ENCODE assay signal across 9 cellular contexts in the genomic region with DNA sequence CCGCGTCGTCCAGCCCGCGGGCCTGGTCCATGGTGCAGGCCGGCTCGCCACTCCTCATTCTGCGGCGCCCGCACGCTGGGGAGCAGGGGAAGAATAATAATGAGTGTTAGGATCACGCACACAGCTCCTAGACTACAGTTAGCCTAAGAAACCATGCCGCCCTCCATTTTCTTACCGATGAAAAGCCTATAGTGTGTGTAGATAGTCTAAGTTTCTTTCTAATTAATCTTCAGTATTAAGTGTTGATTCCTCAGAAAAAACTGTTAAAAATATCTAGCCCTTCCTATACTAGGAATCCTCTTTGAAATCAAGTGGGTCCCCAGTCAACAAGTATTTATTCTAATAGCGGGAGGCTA. TPM values are rescaled to one million over a fixed set of nuclear protein-coding genes. Genes with fewer than 3 reads are reported as not detected.
A peak's percentile ranks its signal among the peaks of the same experiment; 100 is the strongest.
DNase-seq lines count a peak whose midpoint lies in the region; ATAC-seq, FAIRE-seq and TF ChIP-seq lines count a peak whose summit lies in the region.
"Had no signal": no experiment of that assay in that cellular context is flagged by ENCODE, and none has a peak within 500 bp of the region (broad histone marks: within the 10 kb centered on the region; RNA-seq: fewer than 3 reads in every experiment).

No MANE protein-coding gene starts in this region.

- no peak overlapping the region for H3K27ac ChIP-seq in endothelial cell of umbilical vein (ENCODE audit: insufficient read depth, low read depth, low read length)
- H3K27ac ChIP-seq in kidney (ENCODE audit: low read depth in 2 of 2, low read length in 2 of 2): no peak overlapping the region

- no peaks in the 10 kb centered on the region for H3K36me3 ChIP-seq in NT2/D1 (ENCODE audit: insufficient read depth, insufficient read length, low read length)
- H3K36me3 ChIP-seq in endothelial cell of umbilical vein (ENCODE audit: control insufficient read depth in 2 of 2, extremely low read depth in 1 of 2, insufficient read depth in 2 of 2, low read length in 2 of 2): peaks cover 0 to 2% of the 10 kb centered on the region in 2 experiments
- H3K36me3 ChIP-seq in kidney (ENCODE audit: control insufficient read depth in 1 of 2, insufficient read depth in 2 of 2, low read length in 2 of 2): peaks cover 3 to 5% of the 10 kb centered on the region in 2 donors
- no peaks in the 10 kb centered on the region; the same call in none of the 2 replicates for H3K36me3 ChIP-seq in Caco-2 (ENCODE audit: control insufficient read depth, insufficient read depth, low read length)

- H3K4me1 Mint-ChIP-seq in Caco-2 (ENCODE audit: low read depth, unreplicated experiment): peaks cover 15% of the 10 kb centered on the region

- CTCF ChIA-PET in endothelial cell of umbilical vein (lab: Charles Lee): interaction anchor here (0.8 to 2.7 kb wide), 23 partner anchors 9 to 973 kb away, joined by 3 to 82 read pairs (median 7); a partner anchor contains a TSS
- CTCF ChIA-PET in Caco-2 (lab: Charles Lee): no interaction called here

- H3K4me1 ChIP-seq in NT2/D1 (ENCODE audit: insufficient read depth, insufficient read length): peaks cover 2% of the 10 kb centered on the region
- peaks cover 3% of the 10 kb centered on the region for H3K4me1 ChIP-seq in endothelial cell of umbilical vein (ENCODE audit: control insufficient read depth, extremely low read depth, insufficient read depth, low read length)
- H3K4me1 ChIP-seq in kidney (ENCODE audit: control insufficient read depth in 1 of 2, insufficient read depth in 1 of 2, low read depth in 1 of 2, low read length in 2 of 2): peaks cover 4 to 6% of the 10 kb centered on the region in 2 donors
- H3K4me1 ChIP-seq in Caco-2: no peaks in the 10 kb centered on the region

- no peak for TF ChIP-seq POLR2A in endothelial cell of umbilical vein (IDR thresholded peaks at IDR 0.05; ENCODE audit: low read depth, low read length)

- intact Hi-C loops in endothelial cell of umbilical vein (cut with micrococcal nuclease) (loop anchor here (1.0 to 2.0 kb wide), 6 partner anchors 9 to 477 kb away; a partner anchor contains a TSS), kidney (cut with DNase I) (no loop called here), Caco-2 (cut with micrococcal nuclease; ENCODE audit: unreplicated experiment) (no loop called here)

- H3K36me3 Mint-ChIP-seq in Caco-2 (ENCODE audit: insufficient read depth, unreplicated experiment): peaks cover 45% of the 10 kb centered on the region

- DNase-seq in NT2/D1 (ENCODE audit: low read depth, low spot score) (no peak), endothelial cell of umbilical vein (ENCODE audit: low read depth, low spot score) (no peak), retinal pigment epithelial cell (ENCODE audit: low read depth) (no peak), NCI-H1436 treated with DMSO at 0.1 percent for 48 hours (lab: John Stamatoyannopoulos, UW) (no peak), kidney (no peak), Caco-2 (no peak), ecto neural progenitor cell (ENCODE audit: low spot score) (no peak)

- no peaks in the 10 kb centered on the region for H3K27me3 Mint-ChIP-seq in Caco-2 (ENCODE audit: insufficient read depth, unreplicated experiment)

- peaks cover 9% of the 10 kb centered on the region for H3K9me3 Mint-ChIP-seq in Caco-2 (ENCODE audit: unreplicated experiment)

- ATAC-seq in GM18498 (IDR thresholded peaks at IDR 0.05; ENCODE audit: unreplicated experiment): peak; percentile 16

- H3K9me3 ChIP-seq in NT2/D1 (ENCODE audit: insufficient read depth, low read length): no peaks in the 10 kb centered on the region
- no peaks in the 10 kb centered on the region for H3K9me3 ChIP-seq in endothelial cell of umbilical vein (replicated peaks; ENCODE audit: control insufficient read depth, insufficient read depth, low read length)
- no peaks in the 10 kb centered on the region for H3K9me3 ChIP-seq in kidney (ENCODE audit: control insufficient read depth in 1 of 2, low read length in 2 of 2)
- H3K9me3 ChIP-seq in Caco-2: no peaks in the 10 kb centered on the region

- peak overlapping the region; percentile 57 for H3K4me2 ChIP-seq in endothelial cell of umbilical vein (ENCODE audit: insufficient read depth, low read length)

- H2AFZ ChIP-seq in endothelial cell of umbilical vein (ENCODE audit: low read depth, low read length): peak overlapping the region; percentile 68

- H3K4me3 ChIP-seq in NT2/D1 (ENCODE audit: insufficient read length, low read depth) (peak overlapping the region; percentile 34), endothelial cell of umbilical vein (replicated peaks in 1 of 3; ENCODE audit: insufficient read depth in 1 of 3, low read depth in 1 of 3, low read length in 3 of 3) (peak overlapping the region in 1 of 3 experiments; percentile 9), retinal pigment epithelial cell (ENCODE audit: low read length) (peak overlapping the region; percentile 40), kidney (ENCODE audit: low read length in 2 of 2) (peak overlapping the region in 1 of 2 donors; percentile 11), Caco-2 (ENCODE audit: low read depth, low read length) (no peak overlapping the region)

- POLR2A ChIA-PET in endothelial cell of umbilical vein (lab: Charles Lee) (interaction anchor here (0.7 kb wide), 1 partner anchor 10 kb away, joined by 3 read pairs; no protein-coding TSS in a partner anchor), Caco-2 (lab: Charles Lee) (no interaction called here)

- peaks cover 23% of the 10 kb centered on the region for H3K27me3 ChIP-seq in NT2/D1 (ENCODE audit: insufficient read depth, insufficient read length)
- no peaks in the 10 kb centered on the region for H3K27me3 ChIP-seq in endothelial cell of umbilical vein (ENCODE audit: control insufficient read depth in 2 of 2, insufficient read depth in 2 of 2, low read length in 2 of 2)
- no peaks in the 10 kb centered on the region for H3K27me3 ChIP-seq in Caco-2 (replicated peaks; ENCODE audit: control insufficient read depth, insufficient read depth, low read length)

- TF ChIP-seq CTCF in endothelial cell of umbilical vein (IDR thresholded peaks at IDR 0.05; ENCODE audit: extremely low read depth in 1 of 2, insufficient read depth in 1 of 2, low read depth in 1 of 2, low read length in 2 of 2) (no peak), retinal pigment epithelial cell (conservative IDR thresholded peaks at IDR 0.05; ENCODE audit: low read depth, low read length) (no peak), kidney (IDR thresholded peaks at IDR 0.05; ENCODE audit: borderline replicate concordance, extremely low read depth, insufficient read depth) (no peak), Caco-2 (IDR thresholded peaks at IDR 0.05; ENCODE audit: insufficient read depth in 1 of 2, low read depth in 1 of 2, low read length in 1 of 2, severe bottlenecking in 1 of 2, unreplicated experiment in 1 of 2) (no peak)

- no peak overlapping the region for H3K4me3 Mint-ChIP-seq in Caco-2 (ENCODE audit: unreplicated experiment)

- FAIRE-seq in endothelial cell of umbilical vein (lab: Jason Lieb, UNC) (peak; percentile 67), kidney (lab: Jason Lieb, UNC) (no peak)
- FAIRE-seq: GM18507 had no signal

- no peaks in the 10 kb centered on the region for H3K79me2 ChIP-seq in endothelial cell of umbilical vein (ENCODE audit: control insufficient read depth, insufficient read depth, low read length)

- dilution Hi-C loops in endothelial cell of umbilical vein (cut with MboI; ENCODE audit: extremely low pct_ligation_motif_present, low sequenced_read_pairs): no loop called here

- no peak overlapping the region for H3K27ac Mint-ChIP-seq in Caco-2 (ENCODE audit: unreplicated experiment)

- H3K9me1 ChIP-seq in endothelial cell of umbilical vein (replicated peaks; ENCODE audit: control insufficient read depth, extremely low read depth, insufficient read depth, low read length): no peaks in the 10 kb centered on the region

- H4K20me1 ChIP-seq in endothelial cell of umbilical vein (replicated peaks; ENCODE audit: control insufficient read depth, extremely low read depth, insufficient read depth, low read length): no peaks in the 10 kb centered on the region

- H3K9ac ChIP-seq in NT2/D1 (ENCODE audit: insufficient read length, low read depth): peak overlapping the region; percentile 18
- no peak overlapping the region for H3K9ac ChIP-seq in endothelial cell of umbilical vein (replicated peaks; ENCODE audit: extremely low read depth, insufficient read depth, low read length)
- H3K9ac ChIP-seq in kidney (ENCODE audit: low read length in 2 of 2): peak overlapping the region in 1 of 2 donors; percentile 29

- no TSS peak for BruUV-seq in endothelial cell of umbilical vein (replicated peaks; lab: Mats Ljungman, UMichigan)
- BruUV-seq in Caco-2 (replicated peaks; lab: Mats Ljungman, UMichigan): no TSS peak

TF ChIP-seq in endothelial cell of umbilical vein, 7 proteins besides CTCF, POLR2A, EP300 and RAD21 (continues in another document):
- no peak for TF ChIP-seq EZH2 (IDR thresholded peaks at IDR 0.05; ENCODE audit: borderline replicate concordance, low read depth, low read length, severe bottlenecking)
- no peak for TF ChIP-seq FOS (IDR thresholded peaks at IDR 0.05; ENCODE audit: borderline replicate concordance, insufficient read depth, low read length)
- no peak for TF ChIP-seq POLR2AphosphoS5 (IDR thresholded peaks at IDR 0.05; ENCODE audit: insufficient read depth, low read depth, low read length)

RNA-seq across cellular contexts. Expression of a gene that starts 9.3 kb away (rescaled TPM):
- total RNA-seq in endothelial cell of umbilical vein (11.8 and 16.0 TPM in 2 replicates), kidney (20.7 TPM), Caco-2 (2022) (38.5 and 38.8 TPM in 2 replicates)
- polyA plus RNA-seq in endothelial cell of umbilical vein (15.9 and 18.1 TPM in 2 replicates), kidney (ENCODE audit: insufficient read depth, low read depth, low replicate concordance) (8.9 TPM)
- 10.4 and 10.6 TPM in 2 replicates for polyA plus RNA-seq in endothelial cell of umbilical vein (2011; cell fraction: cytosol; rRNA removed)
- polyA plus RNA-seq in endothelial cell of umbilical vein (2011; cell fraction: nucleus; rRNA removed): 9.0 and 9.5 TPM in 2 replicates
- 4.1 and 4.2 TPM in 2 replicates for polyA plus RNA-seq in endothelial cell of umbilical vein (2012)
- polyA minus RNA-seq in endothelial cell of umbilical vein: 21.0 and 21.7 TPM in 2 replicates
- 11.0 TPM for polyA minus RNA-seq in endothelial cell of umbilical vein (2011; cell fraction: cytosol; rRNA and poly(A)+ RNA removed)
- polyA minus RNA-seq in endothelial cell of umbilical vein (2011; cell fraction: nucleus; rRNA and poly(A)+ RNA removed): 7.6 and 13.3 TPM in 2 replicates

RNA-seq across cellular contexts. Expression of a gene that starts 47.6 kb away (rescaled TPM):
- total RNA-seq in endothelial cell of umbilical vein (16.1 and 19.9 TPM in 2 replicates), kidney (23.0 TPM), Caco-2 (2022) (20.2 and 28.6 TPM in 2 replicates)
- polyA plus RNA-seq in endothelial cell of umbilical vein (6.7 and 7.8 TPM in 2 replicates), kidney (ENCODE audit: insufficient read depth, low read depth, low replicate concordance) (10.5 TPM)
- 6.2 and 7.3 TPM in 2 replicates for polyA plus RNA-seq in endothelial cell of umbilical vein (2011; cell fraction: cytosol; rRNA removed)
- polyA plus RNA-seq in endothelial cell of umbilical vein (2011; cell fraction: nucleus; rRNA removed): 8.2 and 10.2 TPM in 2 replicates
- polyA plus RNA-seq in endothelial cell of umbilical vein (2012): 8.4 and 10.9 TPM in 2 replicates
- 5.9 and 6.0 TPM in 2 replicates for polyA minus RNA-seq in endothelial cell of umbilical vein
- polyA minus RNA-seq in endothelial cell of umbilical vein (2011; cell fraction: cytosol; rRNA and poly(A)+ RNA removed): 11.7 TPM
- 12.8 and 13.1 TPM in 2 replicates for polyA minus RNA-seq in endothelial cell of umbilical vein (2011; cell fraction: nucleus; rRNA and poly(A)+ RNA removed)
